In the genomic region with DNA sequence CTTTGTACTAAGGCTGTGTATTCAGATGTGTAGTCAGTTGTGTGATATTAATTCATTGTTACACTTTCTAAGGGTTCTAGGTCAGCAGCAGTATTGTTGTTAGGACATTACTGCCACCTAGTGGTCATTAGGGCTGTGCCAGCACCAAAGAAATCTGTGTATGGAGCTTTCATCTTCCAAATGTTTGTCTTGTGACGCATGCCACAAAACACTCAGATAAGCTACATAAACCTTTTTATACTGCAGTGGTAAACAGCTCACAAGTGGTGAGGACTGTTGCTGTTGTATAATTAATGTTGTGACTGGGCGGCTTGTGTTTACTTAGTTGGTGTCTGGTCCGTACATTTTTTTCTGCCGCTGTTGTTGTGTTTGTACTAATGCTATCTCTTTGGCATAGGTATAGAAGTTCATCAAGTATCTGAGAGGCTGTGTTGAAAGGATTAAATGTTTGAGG, we compare ENCODE assay signal across 1 cellular context.
A peak's percentile ranks its signal among the peaks of the same experiment; 100 is the strongest.
TF ChIP-seq lines count a peak whose summit lies in the region.

No MANE protein-coding gene starts in this region.

TF ChIP-seq in HepG2, 621 proteins besides CTCF, POLR2A, EP300 and RAD21 (continued from another document and continues in another):
- TF ChIP-seq, protein P1, sequence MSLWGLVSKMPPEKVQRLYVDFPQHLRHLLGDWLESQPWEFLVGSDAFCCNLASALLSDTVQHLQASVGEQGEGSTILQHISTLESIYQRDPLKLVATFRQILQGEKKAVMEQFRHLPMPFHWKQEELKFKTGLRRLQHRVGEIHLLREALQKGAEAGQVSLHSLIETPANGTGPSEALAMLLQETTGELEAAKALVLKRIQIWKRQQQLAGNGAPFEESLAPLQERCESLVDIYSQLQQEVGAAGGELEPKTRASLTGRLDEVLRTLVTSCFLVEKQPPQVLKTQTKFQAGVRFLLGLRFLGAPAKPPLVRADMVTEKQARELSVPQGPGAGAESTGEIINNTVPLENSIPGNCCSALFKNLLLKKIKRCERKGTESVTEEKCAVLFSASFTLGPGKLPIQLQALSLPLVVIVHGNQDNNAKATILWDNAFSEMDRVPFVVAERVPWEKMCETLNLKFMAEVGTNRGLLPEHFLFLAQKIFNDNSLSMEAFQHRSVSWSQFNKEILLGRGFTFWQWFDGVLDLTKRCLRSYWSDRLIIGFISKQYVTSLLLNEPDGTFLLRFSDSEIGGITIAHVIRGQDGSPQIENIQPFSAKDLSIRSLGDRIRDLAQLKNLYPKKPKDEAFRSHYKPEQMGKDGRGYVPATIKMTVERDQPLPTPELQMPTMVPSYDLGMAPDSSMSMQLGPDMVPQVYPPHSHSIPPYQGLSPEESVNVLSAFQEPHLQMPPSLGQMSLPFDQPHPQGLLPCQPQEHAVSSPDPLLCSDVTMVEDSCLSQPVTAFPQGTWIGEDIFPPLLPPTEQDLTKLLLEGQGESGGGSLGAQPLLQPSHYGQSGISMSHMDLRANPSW (CRISPR knock-in tag; IDR thresholded peaks at IDR 0.05; ENCODE audit: borderline replicate concordance), result no peak
- TF ChIP-seq ZBTB8A (CRISPR knock-in tag; IDR thresholded peaks at IDR 0.05; ENCODE audit: borderline replicate concordance, low read depth) (no peak), ZFP36 (IDR thresholded peaks at IDR 0.05; ENCODE audit: borderline replicate concordance, low read depth, low read length, partially characterized antibody) (no peak), SPEN (CRISPR knock-in tag; IDR thresholded peaks at IDR 0.05; ENCODE audit: low read depth) (no peak), SMAD9 (CRISPR knock-in tag; IDR thresholded peaks at IDR 0.05) (no peak), SSRP1 (CRISPR knock-in tag; IDR thresholded peaks at IDR 0.05) (no peak), FOSL2 (CRISPR knock-in tag; IDR thresholded peaks at IDR 0.05) (peak; percentile 88), RORA (CRISPR knock-in tag; IDR thresholded peaks at IDR 0.05) (no peak), ZNF644 (CRISPR knock-in tag; IDR thresholded peaks at IDR 0.05; ENCODE audit: low read depth) (no peak), SNRNP70 (IDR thresholded peaks at IDR 0.05; ENCODE audit: low read depth, low read length) (no peak), HNF4A (CRISPR knock-in tag; IDR thresholded peaks at IDR 0.05) (0 out of 2 replicates have a peak, but pooled peaks have one; percentile 15), CBX5 (CRISPR knock-in tag; IDR thresholded peaks at IDR 0.05; ENCODE audit: borderline replicate concordance) (no peak), ZNF256 (CRISPR knock-in tag; conservative IDR thresholded peaks at IDR 0.05) (no peak), PAF1 (CRISPR knock-in tag; IDR thresholded peaks at IDR 0.05) (no peak), ZEB1 (IDR thresholded peaks at IDR 0.05; ENCODE audit: insufficient replicate concordance, low read depth) (no peak), TSC22D2 (CRISPR knock-in tag; IDR thresholded peaks at IDR 0.05; ENCODE audit: borderline replicate concordance) (no peak), ZBTB42 (CRISPR knock-in tag; IDR thresholded peaks at IDR 0.05) (no peak), ZNF607 (CRISPR knock-in tag; IDR thresholded peaks at IDR 0.05; ENCODE audit: borderline replicate concordance) (no peak), ELF3 (CRISPR knock-in tag; IDR thresholded peaks at IDR 0.05) (peak; percentile 21; the same call in 1 of the 2 replicates), HOXA5 (CRISPR knock-in tag; IDR thresholded peaks at IDR 0.05) (0 out of 2 replicates have a peak, but pooled peaks have one; percentile 50)
- TF ChIP-seq, protein P2, sequence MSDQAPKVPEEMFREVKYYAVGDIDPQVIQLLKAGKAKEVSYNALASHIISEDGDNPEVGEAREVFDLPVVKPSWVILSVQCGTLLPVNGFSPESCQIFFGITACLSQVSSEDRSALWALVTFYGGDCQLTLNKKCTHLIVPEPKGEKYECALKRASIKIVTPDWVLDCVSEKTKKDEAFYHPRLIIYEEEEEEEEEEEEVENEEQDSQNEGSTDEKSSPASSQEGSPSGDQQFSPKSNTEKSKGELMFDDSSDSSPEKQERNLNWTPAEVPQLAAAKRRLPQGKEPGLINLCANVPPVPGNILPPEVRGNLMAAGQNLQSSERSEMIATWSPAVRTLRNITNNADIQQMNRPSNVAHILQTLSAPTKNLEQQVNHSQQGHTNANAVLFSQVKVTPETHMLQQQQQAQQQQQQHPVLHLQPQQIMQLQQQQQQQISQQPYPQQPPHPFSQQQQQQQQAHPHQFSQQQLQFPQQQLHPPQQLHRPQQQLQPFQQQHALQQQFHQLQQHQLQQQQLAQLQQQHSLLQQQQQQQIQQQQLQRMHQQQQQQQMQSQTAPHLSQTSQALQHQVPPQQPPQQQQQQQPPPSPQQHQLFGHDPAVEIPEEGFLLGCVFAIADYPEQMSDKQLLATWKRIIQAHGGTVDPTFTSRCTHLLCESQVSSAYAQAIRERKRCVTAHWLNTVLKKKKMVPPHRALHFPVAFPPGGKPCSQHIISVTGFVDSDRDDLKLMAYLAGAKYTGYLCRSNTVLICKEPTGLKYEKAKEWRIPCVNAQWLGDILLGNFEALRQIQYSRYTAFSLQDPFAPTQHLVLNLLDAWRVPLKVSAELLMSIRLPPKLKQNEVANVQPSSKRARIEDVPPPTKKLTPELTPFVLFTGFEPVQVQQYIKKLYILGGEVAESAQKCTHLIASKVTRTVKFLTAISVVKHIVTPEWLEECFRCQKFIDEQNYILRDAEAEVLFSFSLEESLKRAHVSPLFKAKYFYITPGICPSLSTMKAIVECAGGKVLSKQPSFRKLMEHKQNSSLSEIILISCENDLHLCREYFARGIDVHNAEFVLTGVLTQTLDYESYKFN (CRISPR knock-in tag; conservative IDR thresholded peaks at IDR 0.05), result 0 out of 2 replicates have a peak, but pooled peaks have one; percentile 33
- TF ChIP-seq, protein P3, sequence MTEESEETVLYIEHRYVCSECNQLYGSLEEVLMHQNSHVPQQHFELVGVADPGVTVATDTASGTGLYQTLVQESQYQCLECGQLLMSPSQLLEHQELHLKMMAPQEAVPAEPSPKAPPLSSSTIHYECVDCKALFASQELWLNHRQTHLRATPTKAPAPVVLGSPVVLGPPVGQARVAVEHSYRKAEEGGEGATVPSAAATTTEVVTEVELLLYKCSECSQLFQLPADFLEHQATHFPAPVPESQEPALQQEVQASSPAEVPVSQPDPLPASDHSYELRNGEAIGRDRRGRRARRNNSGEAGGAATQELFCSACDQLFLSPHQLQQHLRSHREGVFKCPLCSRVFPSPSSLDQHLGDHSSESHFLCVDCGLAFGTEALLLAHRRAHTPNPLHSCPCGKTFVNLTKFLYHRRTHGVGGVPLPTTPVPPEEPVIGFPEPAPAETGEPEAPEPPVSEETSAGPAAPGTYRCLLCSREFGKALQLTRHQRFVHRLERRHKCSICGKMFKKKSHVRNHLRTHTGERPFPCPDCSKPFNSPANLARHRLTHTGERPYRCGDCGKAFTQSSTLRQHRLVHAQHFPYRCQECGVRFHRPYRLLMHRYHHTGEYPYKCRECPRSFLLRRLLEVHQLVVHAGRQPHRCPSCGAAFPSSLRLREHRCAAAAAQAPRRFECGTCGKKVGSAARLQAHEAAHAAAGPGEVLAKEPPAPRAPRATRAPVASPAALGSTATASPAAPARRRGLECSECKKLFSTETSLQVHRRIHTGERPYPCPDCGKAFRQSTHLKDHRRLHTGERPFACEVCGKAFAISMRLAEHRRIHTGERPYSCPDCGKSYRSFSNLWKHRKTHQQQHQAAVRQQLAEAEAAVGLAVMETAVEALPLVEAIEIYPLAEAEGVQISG (CRISPR knock-in tag; IDR thresholded peaks at IDR 0.05), result no peak
- TF ChIP-seq, protein P4, sequence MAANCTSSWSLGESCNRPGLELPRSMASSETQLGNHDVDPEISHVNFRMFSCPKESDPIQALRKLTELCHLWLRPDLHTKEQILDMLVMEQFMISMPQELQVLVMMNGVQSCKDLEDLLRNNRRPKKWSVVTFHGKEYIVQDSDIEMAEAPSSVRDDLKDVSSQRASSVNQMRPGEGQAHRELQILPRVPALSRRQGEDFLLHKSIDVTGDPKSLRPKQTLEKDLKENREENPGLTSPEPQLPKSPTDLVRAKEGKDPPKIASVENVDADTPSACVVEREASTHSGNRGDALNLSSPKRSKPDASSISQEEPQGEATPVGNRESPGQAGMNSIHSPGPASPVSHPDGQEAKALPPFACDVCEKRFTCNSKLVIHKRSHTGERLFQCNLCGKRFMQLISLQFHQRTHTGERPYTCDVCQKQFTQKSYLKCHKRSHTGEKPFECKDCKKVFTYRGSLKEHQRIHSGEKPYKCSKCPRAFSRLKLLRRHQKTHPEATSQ (CRISPR knock-in tag; IDR thresholded peaks at IDR 0.05; ENCODE audit: borderline replicate concordance), result no peak
- TF ChIP-seq, protein P5, sequence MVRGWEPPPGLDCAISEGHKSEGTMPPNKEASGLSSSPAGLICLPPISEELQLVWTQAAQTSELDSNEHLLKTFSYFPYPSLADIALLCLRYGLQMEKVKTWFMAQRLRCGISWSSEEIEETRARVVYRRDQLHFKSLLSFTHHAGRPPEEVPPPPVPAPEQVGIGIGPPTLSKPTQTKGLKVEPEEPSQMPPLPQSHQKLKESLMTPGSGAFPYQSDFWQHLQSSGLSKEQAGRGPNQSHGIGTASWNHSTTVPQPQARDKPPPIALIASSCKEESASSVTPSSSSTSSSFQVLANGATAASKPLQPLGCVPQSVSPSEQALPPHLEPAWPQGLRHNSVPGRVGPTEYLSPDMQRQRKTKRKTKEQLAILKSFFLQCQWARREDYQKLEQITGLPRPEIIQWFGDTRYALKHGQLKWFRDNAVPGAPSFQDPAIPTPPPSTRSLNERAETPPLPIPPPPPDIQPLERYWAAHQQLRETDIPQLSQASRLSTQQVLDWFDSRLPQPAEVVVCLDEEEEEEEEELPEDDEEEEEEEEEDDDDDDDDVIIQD (CRISPR knock-in tag; IDR thresholded peaks at IDR 0.05; ENCODE audit: low read depth), result 0 out of 2 replicates have a peak, but pooled peaks have one; percentile 15
- TF ChIP-seq, protein P6, sequence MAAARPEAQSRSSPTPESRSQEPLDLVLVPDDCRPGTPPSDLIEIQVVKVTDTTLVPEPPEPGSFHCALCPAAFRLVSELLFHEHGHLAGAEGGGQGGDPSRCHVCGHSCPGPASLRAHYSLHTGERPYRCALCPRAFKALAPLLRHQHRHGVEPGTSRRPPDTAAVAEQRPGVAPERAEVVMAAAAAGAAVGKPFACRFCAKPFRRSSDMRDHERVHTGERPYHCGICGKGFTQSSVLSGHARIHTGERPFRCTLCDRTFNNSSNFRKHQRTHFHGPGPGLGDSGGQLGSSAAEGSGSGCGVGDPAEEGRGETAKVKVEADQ (CRISPR knock-in tag; IDR thresholded peaks at IDR 0.05; ENCODE audit: borderline replicate concordance), result no peak
- TF ChIP-seq, protein P7, sequence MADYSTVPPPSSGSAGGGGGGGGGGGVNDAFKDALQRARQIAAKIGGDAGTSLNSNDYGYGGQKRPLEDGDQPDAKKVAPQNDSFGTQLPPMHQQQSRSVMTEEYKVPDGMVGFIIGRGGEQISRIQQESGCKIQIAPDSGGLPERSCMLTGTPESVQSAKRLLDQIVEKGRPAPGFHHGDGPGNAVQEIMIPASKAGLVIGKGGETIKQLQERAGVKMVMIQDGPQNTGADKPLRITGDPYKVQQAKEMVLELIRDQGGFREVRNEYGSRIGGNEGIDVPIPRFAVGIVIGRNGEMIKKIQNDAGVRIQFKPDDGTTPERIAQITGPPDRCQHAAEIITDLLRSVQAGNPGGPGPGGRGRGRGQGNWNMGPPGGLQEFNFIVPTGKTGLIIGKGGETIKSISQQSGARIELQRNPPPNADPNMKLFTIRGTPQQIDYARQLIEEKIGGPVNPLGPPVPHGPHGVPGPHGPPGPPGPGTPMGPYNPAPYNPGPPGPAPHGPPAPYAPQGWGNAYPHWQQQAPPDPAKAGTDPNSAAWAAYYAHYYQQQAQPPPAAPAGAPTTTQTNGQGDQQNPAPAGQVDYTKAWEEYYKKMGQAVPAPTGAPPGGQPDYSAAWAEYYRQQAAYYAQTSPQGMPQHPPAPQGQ (CRISPR knock-in tag; IDR thresholded peaks at IDR 0.05; ENCODE audit: borderline replicate concordance), result no peak
- TF ChIP-seq, protein P8, sequence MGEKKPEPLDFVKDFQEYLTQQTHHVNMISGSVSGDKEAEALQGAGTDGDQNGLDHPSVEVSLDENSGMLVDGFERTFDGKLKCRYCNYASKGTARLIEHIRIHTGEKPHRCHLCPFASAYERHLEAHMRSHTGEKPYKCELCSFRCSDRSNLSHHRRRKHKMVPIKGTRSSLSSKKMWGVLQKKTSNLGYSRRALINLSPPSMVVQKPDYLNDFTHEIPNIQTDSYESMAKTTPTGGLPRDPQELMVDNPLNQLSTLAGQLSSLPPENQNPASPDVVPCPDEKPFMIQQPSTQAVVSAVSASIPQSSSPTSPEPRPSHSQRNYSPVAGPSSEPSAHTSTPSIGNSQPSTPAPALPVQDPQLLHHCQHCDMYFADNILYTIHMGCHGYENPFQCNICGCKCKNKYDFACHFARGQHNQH (CRISPR knock-in tag; IDR thresholded peaks at IDR 0.05), result 0 out of 2 replicates have a peak, but pooled peaks have one; percentile 60
- TF ChIP-seq, protein P9, sequence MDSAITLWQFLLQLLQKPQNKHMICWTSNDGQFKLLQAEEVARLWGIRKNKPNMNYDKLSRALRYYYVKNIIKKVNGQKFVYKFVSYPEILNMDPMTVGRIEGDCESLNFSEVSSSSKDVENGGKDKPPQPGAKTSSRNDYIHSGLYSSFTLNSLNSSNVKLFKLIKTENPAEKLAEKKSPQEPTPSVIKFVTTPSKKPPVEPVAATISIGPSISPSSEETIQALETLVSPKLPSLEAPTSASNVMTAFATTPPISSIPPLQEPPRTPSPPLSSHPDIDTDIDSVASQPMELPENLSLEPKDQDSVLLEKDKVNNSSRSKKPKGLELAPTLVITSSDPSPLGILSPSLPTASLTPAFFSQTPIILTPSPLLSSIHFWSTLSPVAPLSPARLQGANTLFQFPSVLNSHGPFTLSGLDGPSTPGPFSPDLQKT (CRISPR knock-in tag; IDR thresholded peaks at IDR 0.05; ENCODE audit: borderline replicate concordance), result no peak
- TF ChIP-seq, protein P10, sequence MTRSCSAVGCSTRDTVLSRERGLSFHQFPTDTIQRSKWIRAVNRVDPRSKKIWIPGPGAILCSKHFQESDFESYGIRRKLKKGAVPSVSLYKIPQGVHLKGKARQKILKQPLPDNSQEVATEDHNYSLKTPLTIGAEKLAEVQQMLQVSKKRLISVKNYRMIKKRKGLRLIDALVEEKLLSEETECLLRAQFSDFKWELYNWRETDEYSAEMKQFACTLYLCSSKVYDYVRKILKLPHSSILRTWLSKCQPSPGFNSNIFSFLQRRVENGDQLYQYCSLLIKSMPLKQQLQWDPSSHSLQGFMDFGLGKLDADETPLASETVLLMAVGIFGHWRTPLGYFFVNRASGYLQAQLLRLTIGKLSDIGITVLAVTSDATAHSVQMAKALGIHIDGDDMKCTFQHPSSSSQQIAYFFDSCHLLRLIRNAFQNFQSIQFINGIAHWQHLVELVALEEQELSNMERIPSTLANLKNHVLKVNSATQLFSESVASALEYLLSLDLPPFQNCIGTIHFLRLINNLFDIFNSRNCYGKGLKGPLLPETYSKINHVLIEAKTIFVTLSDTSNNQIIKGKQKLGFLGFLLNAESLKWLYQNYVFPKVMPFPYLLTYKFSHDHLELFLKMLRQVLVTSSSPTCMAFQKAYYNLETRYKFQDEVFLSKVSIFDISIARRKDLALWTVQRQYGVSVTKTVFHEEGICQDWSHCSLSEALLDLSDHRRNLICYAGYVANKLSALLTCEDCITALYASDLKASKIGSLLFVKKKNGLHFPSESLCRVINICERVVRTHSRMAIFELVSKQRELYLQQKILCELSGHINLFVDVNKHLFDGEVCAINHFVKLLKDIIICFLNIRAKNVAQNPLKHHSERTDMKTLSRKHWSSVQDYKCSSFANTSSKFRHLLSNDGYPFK (CRISPR knock-in tag; IDR thresholded peaks at IDR 0.05; ENCODE audit: borderline replicate concordance), result no peak
